Comparison of ENCODE assay signal across 8 cellular contexts in genomic region chr6:14073781-14074354, GRCh38. TPM values are rescaled to one million over a fixed set of nuclear protein-coding genes. Genes with fewer than 3 reads are reported as not detected.
DNase-seq lines count a peak whose midpoint lies in the region; ATAC-seq, FAIRE-seq and TF ChIP-seq lines count a peak whose summit lies in the region.
"Not testable (repeated sequence)": the region's sequence is repeated elsewhere in the genome, so short reads cannot be mapped to it uniquely, and the experiment has no call there.

No MANE protein-coding gene starts in this region.

- not testable (repeated sequence) for H3K27me3 Mint-ChIP-seq in CD14-positive monocyte (ENCODE audit: low read depth in 3 of 3); activated CD4-positive, alpha-beta T cell treated with anti-CD3 and anti-CD28 coated beads, Interleukin-2, amount 10 ng/mL, durations not matched to agents 24 days and 14 days; activated T-helper 2 cell treated with anti-CD3 and anti-CD28 coated beads, Interferon-gamma antibody, Interleukin-2, Interleukin-4, amounts not matched to agents 10 μg/mL and 5 μg/mL and 100 μg/mL, durations not matched to agents 14 hours and 24 hours and 36 hours (ENCODE audit: low read depth); naive thymus-derived CD4-positive, alpha-beta T cell; stimulated activated naive CD8-positive, alpha-beta T cell treated with anti-CD3 and anti-CD28 coated beads, Interleukin-15, Interleukin-2, amounts not matched to agents 100 ng/mL and 50 ng/mL, for 24 hours

- TF ChIP-seq RAD21 in GM12878 (IDR thresholded peaks at IDR 0.05; ENCODE audit: insufficient read depth, low read depth, low read length), result not testable (repeated sequence)

- H3K4me2 ChIP-seq in GM12878 (ENCODE audit: control insufficient read depth, insufficient read depth), result peak overlapping the region; percentile 44

- not testable (repeated sequence) for TF ChIP-seq EP300 in GM12878 (IDR thresholded peaks at IDR 0.05; ENCODE audit: borderline replicate concordance in 1 of 2, control insufficient read depth in 1 of 2, low read depth in 2 of 2, low read length in 2 of 2)

- H3K27ac Mint-ChIP-seq in CD14-positive monocyte, result peak overlapping the region in 6 of 7 donors; percentile 31 to 75 (median 53)
- H3K27ac Mint-ChIP-seq in activated CD4-positive, alpha-beta T cell treated with anti-CD3 and anti-CD28 coated beads, Interleukin-2, amount 10 ng/mL, durations not matched to agents 24 days and 14 days, result peak overlapping the region; percentile 83
- peak overlapping the region; percentile 70 for H3K27ac Mint-ChIP-seq in activated T-helper 2 cell treated with anti-CD3 and anti-CD28 coated beads, Interferon-gamma antibody, Interleukin-2, Interleukin-4, amounts not matched to agents 10 μg/mL and 5 μg/mL and 100 μg/mL, durations not matched to agents 14 hours and 24 hours and 36 hours
- peak overlapping the region; percentile 87 to 99 (median 95) for H3K27ac Mint-ChIP-seq in naive thymus-derived CD4-positive, alpha-beta T cell
- peak overlapping the region; percentile 85 for H3K27ac Mint-ChIP-seq in stimulated activated naive CD8-positive, alpha-beta T cell treated with anti-CD3 and anti-CD28 coated beads, Interleukin-15, Interleukin-2, amounts not matched to agents 100 ng/mL and 50 ng/mL, for 24 hours

- H3K9ac ChIP-seq in GM12878 (ENCODE audit: control insufficient read depth, insufficient read depth, low read length), result not testable (repeated sequence)

- in situ Hi-C loops in GM12878 (cut with MboI), result not testable (repeated sequence)

- not testable (repeated sequence) for H3K79me2 ChIP-seq in GM12878 (ENCODE audit: control insufficient read depth, insufficient read depth, low read length)

- RAD21 ChIA-PET in GM12878 (lab: Charles Lee; ENCODE audit: unreplicated experiment), result interaction anchor here (1.0 to 6.2 kb wide), 10 partner anchors 7 to 262 kb away, joined by 4 to 61 read pairs (median 13); no protein-coding TSS in a partner anchor

- H3K9me3 ChIP-seq in GM12878 (replicated peaks; ENCODE audit: control insufficient read depth, insufficient read depth, low read length); naive thymus-derived CD4-positive, alpha-beta T cell (ENCODE audit: control insufficient read depth in 2 of 3, low read length in 3 of 3): not testable (repeated sequence)

- H3K36me3 Mint-ChIP-seq in CD14-positive monocyte; activated CD4-positive, alpha-beta T cell treated with anti-CD3 and anti-CD28 coated beads, Interleukin-2, amount 10 ng/mL, durations not matched to agents 24 days and 14 days (ENCODE audit: low read depth); activated T-helper 2 cell treated with anti-CD3 and anti-CD28 coated beads, Interferon-gamma antibody, Interleukin-2, Interleukin-4, amounts not matched to agents 10 μg/mL and 5 μg/mL and 100 μg/mL, durations not matched to agents 14 hours and 24 hours and 36 hours (ENCODE audit: low read depth); naive thymus-derived CD4-positive, alpha-beta T cell; stimulated activated naive CD8-positive, alpha-beta T cell treated with anti-CD3 and anti-CD28 coated beads, Interleukin-15, Interleukin-2, amounts not matched to agents 100 ng/mL and 50 ng/mL, for 24 hours (ENCODE audit: low read depth): not testable (repeated sequence)

- BruUV-seq in GM12878 (replicated peaks; lab: Mats Ljungman, UMichigan), result not testable (repeated sequence)

- 41% methylated on average over 4 of the region's 4 CpGs for WGBS in GM12878 (ENCODE audit: insufficient coverage, insufficient replicate concordance, low lambda C conversion rate, missing lambda C conversion rate)

- not testable (repeated sequence) for H3K9me3 Mint-ChIP-seq in CD14-positive monocyte; activated CD4-positive, alpha-beta T cell treated with anti-CD3 and anti-CD28 coated beads, Interleukin-2, amount 10 ng/mL, durations not matched to agents 24 days and 14 days; activated T-helper 2 cell treated with anti-CD3 and anti-CD28 coated beads, Interferon-gamma antibody, Interleukin-2, Interleukin-4, amounts not matched to agents 10 μg/mL and 5 μg/mL and 100 μg/mL, durations not matched to agents 14 hours and 24 hours and 36 hours; naive thymus-derived CD4-positive, alpha-beta T cell; stimulated activated naive CD8-positive, alpha-beta T cell treated with anti-CD3 and anti-CD28 coated beads, Interleukin-15, Interleukin-2, amounts not matched to agents 100 ng/mL and 50 ng/mL, for 24 hours

- POLR2A ChIA-PET in GM12878 (lab: Charles Lee), result interaction anchor here (0.6 to 7.1 kb wide), 10 partner anchors 12 to 327 kb away, joined by 3 to 56 read pairs (median 6); no protein-coding TSS in a partner anchor
- POLR2A ChIA-PET in naive thymus-derived CD4-positive, alpha-beta T cell (lab: Charles Lee), result interaction anchor here (1.0 to 1.1 kb wide), 2 partner anchors 36 to 459 kb away, joined by 3 to 4 read pairs; partner anchors contain the start of gene NOL7

- CTCF ChIA-PET in GM12878 (lab: Yijun Ruan, JAX), result interaction anchor here (1.0 to 9.4 kb wide), 9 partner anchors 7 to 71 kb away, joined by 3 to 66 read pairs (median 17); no protein-coding TSS in a partner anchor
- CTCF ChIA-PET in naive thymus-derived CD4-positive, alpha-beta T cell (lab: Charles Lee), result not testable (repeated sequence)

- DNase-seq in CD14-positive monocyte (ENCODE audit: low spot score); activated CD4-positive, alpha-beta T cell treated with anti-CD3 and anti-CD28 coated beads, Interleukin-2, amount 10 ng/mL, durations not matched to agents 24 days and 14 days; activated T-helper 2 cell treated with anti-CD3 and anti-CD28 coated beads, Interferon-gamma antibody, Interleukin-2, Interleukin-4, amounts not matched to agents 10 μg/mL and 5 μg/mL and 100 μg/mL, durations not matched to agents 14 hours and 24 hours and 36 hours (ENCODE audit: low spot score); GM12878 (ENCODE audit: low read depth, low spot score): not testable (repeated sequence)
- DNase-seq in SKM-1 (lab: John Stamatoyannopoulos, UW; ENCODE audit: unreplicated experiment), result peak; percentile 3
- DNase-seq in naive thymus-derived CD4-positive, alpha-beta T cell, result peak in 1 of 9 donors; percentile 1

- peaks cover 25% of the 10 kb centered on the region for H3K4me1 ChIP-seq in GM12878 (ENCODE audit: control insufficient read depth, insufficient read depth, low read length)
- H3K4me1 ChIP-seq in naive thymus-derived CD4-positive, alpha-beta T cell (ENCODE audit: control insufficient read depth in 2 of 2, insufficient read depth in 2 of 2, low read length in 2 of 2), result not testable (repeated sequence)

- not testable (repeated sequence) for H3K4me3 Mint-ChIP-seq in CD14-positive monocyte; activated T-helper 2 cell treated with anti-CD3 and anti-CD28 coated beads, Interferon-gamma antibody, Interleukin-2, Interleukin-4, amounts not matched to agents 10 μg/mL and 5 μg/mL and 100 μg/mL, durations not matched to agents 14 hours and 24 hours and 36 hours (ENCODE audit: low read depth); stimulated activated naive CD8-positive, alpha-beta T cell treated with anti-CD3 and anti-CD28 coated beads, Interleukin-15, Interleukin-2, amounts not matched to agents 100 ng/mL and 50 ng/mL, for 24 hours
- peak overlapping the region; percentile 69 for H3K4me3 Mint-ChIP-seq in activated CD4-positive, alpha-beta T cell treated with anti-CD3 and anti-CD28 coated beads, Interleukin-2, amount 10 ng/mL, durations not matched to agents 24 days and 14 days
- peak overlapping the region in 9 of 10 donors; percentile 2 to 83 (median 74) for H3K4me3 Mint-ChIP-seq in naive thymus-derived CD4-positive, alpha-beta T cell

- H4K20me1 ChIP-seq in GM12878 (ENCODE audit: control insufficient read depth, insufficient read depth), result not testable (repeated sequence)

- peak; percentile 30 for ATAC-seq in GM18868 (IDR thresholded peaks at IDR 0.05; ENCODE audit: unreplicated experiment)
- peak; percentile 51 for ATAC-seq in GM12878
- ATAC-seq in naive thymus-derived CD4-positive, alpha-beta T cell, result not testable (repeated sequence)

- peaks cover 16% of the 10 kb centered on the region for H3K4me1 Mint-ChIP-seq in CD14-positive monocyte
- peaks cover 42% of the 10 kb centered on the region for H3K4me1 Mint-ChIP-seq in activated CD4-positive, alpha-beta T cell treated with anti-CD3 and anti-CD28 coated beads, Interleukin-2, amount 10 ng/mL, durations not matched to agents 24 days and 14 days
- peaks cover 58% of the 10 kb centered on the region for H3K4me1 Mint-ChIP-seq in activated T-helper 2 cell treated with anti-CD3 and anti-CD28 coated beads, Interferon-gamma antibody, Interleukin-2, Interleukin-4, amounts not matched to agents 10 μg/mL and 5 μg/mL and 100 μg/mL, durations not matched to agents 14 hours and 24 hours and 36 hours (ENCODE audit: low read depth)
- H3K4me1 Mint-ChIP-seq in naive thymus-derived CD4-positive, alpha-beta T cell, result peaks cover 16 to 40% (median 27%) of the 10 kb centered on the region in 7 donors
- H3K4me1 Mint-ChIP-seq in stimulated activated naive CD8-positive, alpha-beta T cell treated with anti-CD3 and anti-CD28 coated beads, Interleukin-15, Interleukin-2, amounts not matched to agents 100 ng/mL and 50 ng/mL, for 24 hours (ENCODE audit: low read depth), result peaks cover 60% of the 10 kb centered on the region

- intact Hi-C loops in CD14-positive monocyte (cut with micrococcal nuclease); activated CD4-positive, alpha-beta T cell treated with anti-CD3 and anti-CD28 coated beads, Interleukin-2, amount 10 ng/mL, durations not matched to agents 24 days and 14 days (cut with micrococcal nuclease): not testable (repeated sequence)
- intact Hi-C loops in activated T-helper 2 cell treated with anti-CD3 and anti-CD28 coated beads, Interferon-gamma antibody, Interleukin-2, Interleukin-4, amounts not matched to agents 10 μg/mL and 5 μg/mL and 100 μg/mL, durations not matched to agents 14 hours and 24 hours and 36 hours (cut with micrococcal nuclease), result loop anchor here (10.0 kb wide), 2 partner anchors 359 to 661 kb away; partner anchors contain the start of gene RANBP9
- intact Hi-C loops in GM12878 (cut with micrococcal nuclease; ENCODE audit: unreplicated experiment), result loop anchor here (2.0 kb wide), 2 partner anchors 35 to 49 kb away; no protein-coding TSS in a partner anchor
- intact Hi-C loops in naive thymus-derived CD4-positive, alpha-beta T cell (cut with micrococcal nuclease), result loop anchor here in 1 of 2 donors (2.0 kb wide), 1 partner anchor 21 kb away; no protein-coding TSS in a partner anchor

- TF ChIP-seq CTCF in CD14-positive monocyte (IDR thresholded peaks at IDR 0.05); GM12878 (IDR thresholded peaks at IDR 0.05 in 2 of 3, conservative IDR thresholded peaks at IDR 0.05 in 1 of 3; ENCODE audit: control insufficient read depth in 2 of 3, extremely low read depth in 1 of 3, insufficient read depth in 1 of 3, low read depth in 3 of 3, low read length in 3 of 3): not testable (repeated sequence)

- not testable (repeated sequence) for H3K4me3 ChIP-seq in GM12878; naive thymus-derived CD4-positive, alpha-beta T cell (ENCODE audit: low read length)

- not testable (repeated sequence) for H3K27me3 ChIP-seq in GM12878 (replicated peaks in 1 of 2; ENCODE audit: control insufficient read depth in 2 of 2, insufficient read depth in 2 of 2, low read length in 1 of 2); naive thymus-derived CD4-positive, alpha-beta T cell (ENCODE audit: control insufficient read depth in 2 of 2, insufficient read depth in 2 of 2, low read length in 2 of 2)

- SMC1A ChIA-PET in GM12878 (lab: Charles Lee; ENCODE audit: uncharacterized antibody, unreplicated experiment), result interaction anchor here (1.1 to 10.9 kb wide), 12 partner anchors 9 to 71 kb away, joined by 3 to 226 read pairs (median 6); partner anchors contain the start of gene CD83

- not testable (repeated sequence) for FAIRE-seq in GM12878 (lab: Jason Lieb, UNC)

- not testable (repeated sequence) for H3K36me3 ChIP-seq in GM12878 (ENCODE audit: control insufficient read depth in 2 of 2, insufficient read depth in 2 of 2, low read length in 1 of 2); naive thymus-derived CD4-positive, alpha-beta T cell (ENCODE audit: control insufficient read depth in 2 of 3, insufficient read depth in 3 of 3, low read length in 3 of 3)

- not testable (repeated sequence) for TF ChIP-seq POLR2A in GM12878 (IDR thresholded peaks at IDR 0.05; ENCODE audit: low read depth, low read length)

- H2AFZ ChIP-seq in GM12878 (ENCODE audit: control insufficient read depth, low read depth, low read length), result peak overlapping the region; percentile 99

- H3K27ac ChIP-seq in GM12878 (ENCODE audit: control insufficient read depth, insufficient read depth), result peak overlapping the region; percentile 97
- H3K27ac ChIP-seq in naive thymus-derived CD4-positive, alpha-beta T cell (ENCODE audit: low read depth, low read length), result peak overlapping the region; percentile 84

RNA-seq across cellular contexts. Expression of gene CD83, which starts 43.7 kb away (rescaled TPM):
- polyA plus RNA-seq in CD14-positive monocyte, result 10 to 100 TPM; 74.5 to 84.7 TPM
- total RNA-seq in activated CD4-positive, alpha-beta T cell treated with anti-CD3 and anti-CD28 coated beads, Interleukin-2, amount 10 ng/mL, durations not matched to agents 24 days and 14 days, result 80.2 and 84.8 TPM in 2 replicates
- 145 and 150 TPM in 2 replicates for total RNA-seq in activated T-helper 2 cell treated with anti-CD3 and anti-CD28 coated beads, Interferon-gamma antibody, Interleukin-2, Interleukin-4, amounts not matched to agents 10 μg/mL and 5 μg/mL and 100 μg/mL, durations not matched to agents 14 hours and 24 hours and 36 hours
- total RNA-seq in GM12878 (2013; cell fraction: nucleolus; rRNA removed), result 204 and 206 TPM in 2 replicates
- total RNA-seq in GM12878 (2014; rRNA removed), result 161 and 190 TPM in 2 replicates
- total RNA-seq in GM12878 (2014; rRNA removed; fragmentation: Illumina TruSeq; extraction: Trizol), result 126 and 127 TPM in 2 replicates
- 128 and 132 TPM in 2 replicates for total RNA-seq in GM12878 (2021)
- 62.9 TPM for polyA plus RNA-seq in GM12878 (2011; ENCODE audit: low read depth)
- 121 and 129 TPM in 2 replicates for polyA plus RNA-seq in GM12878 (2011; rRNA removed)
- polyA plus RNA-seq in GM12878 (2011; cell fraction: cytosol; rRNA removed), result 61.3 and 73.0 TPM in 2 replicates
- polyA plus RNA-seq in GM12878 (2011; cell fraction: nucleus; rRNA removed), result 61.7 and 74.8 TPM in 2 replicates
- polyA plus RNA-seq in GM12878 (2012), result 55.9 and 78.6 TPM in 2 replicates
- 170 and 198 TPM in 2 replicates for polyA plus RNA-seq in GM12878 (2014; fragmentation: Illumina TruSeq; extraction: Trizol)
- 100 to 1,000 TPM; 120 to 174 TPM for polyA plus RNA-seq in GM12878 (2014; fragmentation: Nextera tagmentation; extraction: Ambion mirVana)
- polyA plus RNA-seq in GM12878 (2014; rRNA removed), result 158 and 173 TPM in 2 replicates
- 10 to 100 TPM; 76.1 to 78.6 TPM for polyA plus RNA-seq in GM12878 (2016; fragmentation: Nextera tagmentation; extraction: Ambion mirVana)
- 48.8 and 53.4 TPM in 2 replicates for polyA minus RNA-seq in GM12878 (2011; rRNA and poly(A)+ RNA removed)
- polyA minus RNA-seq in GM12878 (2011; cell fraction: cytosol; rRNA and poly(A)+ RNA removed), result 16.2 and 18.5 TPM in 2 replicates
- 14.9 and 19.7 TPM in 2 replicates for polyA minus RNA-seq in GM12878 (2011; cell fraction: nucleus; rRNA and poly(A)+ RNA removed)
- total RNA-seq in naive thymus-derived CD4-positive, alpha-beta T cell, result 100 to 1,000 TPM in 1 of 5 experiments, 10 to 100 TPM in 2, 1 to 10 TPM in 2; 5.0 to 113 (median 18.3) TPM
- 1 to 10 TPM; 1.9 to 2.0 TPM for polyA plus RNA-seq in naive thymus-derived CD4-positive, alpha-beta T cell
